ENCODE assay signal across 30 cellular contexts in genomic region chr6:157411368-157411767, GRCh38.
"Had no signal": no experiment of that assay in that cellular context is flagged by ENCODE, and none has a peak within 500 bp of the region (broad histone marks: within the 10 kb centered on the region; RNA-seq: fewer than 3 reads in every experiment).

No MANE protein-coding gene starts in this region.

- H3K4me1 ChIP-seq: left lung, lower lobe of right lung, pancreas, prostate gland, transverse colon, upper lobe of left lung, vagina had no signal

- H3K4me3 Mint-ChIP-seq: naive thymus-derived CD4-positive, alpha-beta T cell; natural killer cell treated with Interleukin-12 subunit alpha and Interleukin-12 subunit beta and Interleukin-15 and Interleukin-18, amount 100 ng/mL, for 72 hours; neural crest cell; stimulated activated effector memory CD8-positive, alpha-beta T cell treated with anti-CD3 and anti-CD28 coated beads, Interleukin-12 subunit alpha, Interleukin-12 subunit beta, amount 100 ng/mL, for 72 hours had no signal

- H3K27ac ChIP-seq: left lung, lower lobe of right lung, neutrophil, pancreas, prostate gland, skin epidermis, stomach, testis, thyroid gland, transverse colon, upper lobe of left lung, vagina had no signal

- DNase-seq: hippocampal formation; kidney; left colon; left lung; lower lobe of right lung; mammary epithelial cell; mesenchymal stem cell; naive thymus-derived CD4-positive, alpha-beta T cell; pancreas; posterior cingulate gyrus; retina; right cardiac atrium; stimulated activated CD4-positive, alpha-beta T cell treated with anti-CD3 and anti-CD28 coated beads, Interleukin-12 subunit alpha, Interleukin-12 subunit beta, amount 100 ng/mL, for 4 hours; stimulated activated CD4-positive, alpha-beta T cell treated with anti-CD3 and anti-CD28 coated beads, Interleukin-15, amount 100 ng/mL, for 24 hours; stimulated activated CD4-positive, alpha-beta T cell treated with anti-CD3 and anti-CD28 coated beads, Interleukin-2, amount 100 ng/mL, for 24 hours; stimulated activated CD4-positive, alpha-beta T cell treated with anti-CD3 and anti-CD28 coated beads, Interleukin-4, amount 100 ng/mL, for 24 hours; stimulated activated naive CD8-positive, alpha-beta T cell treated with anti-CD3 and anti-CD28 coated beads, Interleukin-15, Interleukin-2, amounts not matched to agents 100 U/mL and 50 U/mL, for 24 hours; stomach; testis; thyroid gland; transverse colon; upper lobe of left lung had no signal

- H3K9me3 Mint-ChIP-seq: natural killer cell treated with Interleukin-12 subunit alpha and Interleukin-12 subunit beta and Interleukin-15 and Interleukin-18, amount 100 ng/mL, for 72 hours; stimulated activated effector memory CD8-positive, alpha-beta T cell treated with anti-CD3 and anti-CD28 coated beads, Interleukin-12 subunit alpha, Interleukin-12 subunit beta, amount 100 ng/mL, for 72 hours had no signal

- ATAC-seq: left colon; left lung; lower lobe of right lung; naive thymus-derived CD4-positive, alpha-beta T cell; natural killer cell treated with Interleukin-12 subunit alpha and Interleukin-12 subunit beta and Interleukin-15 and Interleukin-18, amount 100 ng/mL, for 72 hours; pancreas; right cardiac atrium; sciatic nerve; stimulated activated effector memory CD8-positive, alpha-beta T cell treated with anti-CD3 and anti-CD28 coated beads, Interleukin-12 subunit alpha, Interleukin-12 subunit beta, amount 100 ng/mL, for 72 hours; stimulated activated naive CD8-positive, alpha-beta T cell treated with anti-CD3 and anti-CD28 coated beads, Interleukin-15, Interleukin-2, amounts not matched to agents 100 U/mL and 50 U/mL, for 24 hours had no signal

- H3K27me3 ChIP-seq: left lung, neutrophil, pancreas, stomach, testis, thyroid gland, transverse colon, upper lobe of left lung, vagina had no signal

- H3K4me3 ChIP-seq: left lung, lower lobe of right lung, pancreas, prostate gland, skin epidermis, stomach, testis, thyroid gland, transverse colon, upper lobe of left lung, vagina had no signal

- H3K4me1 Mint-ChIP-seq: stimulated activated effector memory CD8-positive, alpha-beta T cell treated with anti-CD3 and anti-CD28 coated beads, Interleukin-12 subunit alpha, Interleukin-12 subunit beta, amount 100 ng/mL, for 72 hours had no signal

- H3K27me3 Mint-ChIP-seq: natural killer cell treated with Interleukin-12 subunit alpha and Interleukin-12 subunit beta and Interleukin-15 and Interleukin-18, amount 100 ng/mL, for 72 hours had no signal

- H3K36me3 Mint-ChIP-seq: natural killer cell treated with Interleukin-12 subunit alpha and Interleukin-12 subunit beta and Interleukin-15 and Interleukin-18, amount 100 ng/mL, for 72 hours; stimulated activated effector memory CD8-positive, alpha-beta T cell treated with anti-CD3 and anti-CD28 coated beads, Interleukin-12 subunit alpha, Interleukin-12 subunit beta, amount 100 ng/mL, for 72 hours had no signal

- H3K27ac Mint-ChIP-seq: natural killer cell treated with Interleukin-12 subunit alpha and Interleukin-12 subunit beta and Interleukin-15 and Interleukin-18, amount 100 ng/mL, for 72 hours; stimulated activated effector memory CD8-positive, alpha-beta T cell treated with anti-CD3 and anti-CD28 coated beads, Interleukin-12 subunit alpha, Interleukin-12 subunit beta, amount 100 ng/mL, for 72 hours had no signal
